8 cellular contexts compared by ENCODE assay signal in the genomic region with DNA sequence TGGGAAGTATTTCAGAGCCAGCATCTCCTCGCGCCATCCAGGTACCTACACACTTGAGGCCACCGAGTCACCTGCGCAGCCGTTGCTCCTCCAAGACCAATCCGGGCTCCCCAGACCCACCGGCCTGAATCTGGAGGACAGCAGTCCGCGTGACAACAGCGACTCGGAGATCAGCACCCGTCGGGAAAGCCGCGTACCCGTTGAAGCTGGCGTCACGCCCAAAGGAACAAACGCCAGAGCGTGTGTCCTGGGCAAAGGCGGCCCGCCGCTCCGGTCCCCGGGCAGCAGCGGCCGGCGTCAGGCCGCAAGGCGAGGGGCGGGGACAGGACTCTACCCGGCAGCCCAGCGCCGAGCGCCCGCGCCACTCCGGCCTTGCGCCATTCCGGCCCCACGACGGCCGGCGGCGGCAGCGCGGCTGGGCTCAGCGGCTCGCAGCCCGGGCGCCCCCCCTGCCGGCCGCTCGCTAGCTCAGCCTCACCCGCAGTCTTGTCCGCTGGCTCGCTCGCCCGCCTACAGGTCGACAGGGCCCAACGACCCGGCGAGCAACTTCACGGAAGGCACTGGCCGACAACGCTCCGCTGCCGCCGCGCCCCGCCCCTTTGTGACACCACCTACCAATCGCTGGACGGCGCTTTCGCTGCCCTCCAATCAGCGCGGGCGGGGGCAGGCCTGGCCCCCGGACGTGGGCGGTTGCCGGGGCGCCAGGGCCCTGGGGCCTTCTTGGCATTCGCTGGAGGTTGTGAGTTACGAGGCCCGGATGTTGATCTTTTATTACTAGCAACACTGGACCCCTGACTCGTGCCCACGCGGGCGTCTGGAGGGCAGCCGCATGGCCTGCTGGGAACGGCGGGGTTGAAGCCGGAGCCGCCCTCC. TPM values are rescaled to one million over a fixed set of nuclear protein-coding genes. Genes with fewer than 3 reads are reported as not detected.
A peak's percentile ranks its signal among the peaks of the same experiment; 100 is the strongest.
DNase-seq lines count a peak whose midpoint lies in the region; ATAC-seq, FAIRE-seq and TF ChIP-seq lines count a peak whose summit lies in the region.

A gene (minus strand): TSS at position 572 of the 873 bp plus-strand sequence. CDS start 9,047 bp downstream, outside the sequence.

- H3K9me3 ChIP-seq in NT2/D1 (ENCODE audit: insufficient read depth, low read length) (no peaks in the 10 kb centered on the region), mucosa of descending colon (no peaks in the 10 kb centered on the region)

- H3K4me1 ChIP-seq in NT2/D1 (ENCODE audit: insufficient read depth, insufficient read length) (peaks cover 3% of the 10 kb centered on the region), mucosa of descending colon (ENCODE audit: low read depth) (peaks cover 10% of the 10 kb centered on the region)

- TF ChIP-seq CTCF in Calu3 (IDR thresholded peaks at IDR 0.05; ENCODE audit: unreplicated experiment): peak; percentile 51
- TF ChIP-seq CTCF in epithelial cell of esophagus (IDR thresholded peaks at IDR 0.05; ENCODE audit: insufficient read depth, low read depth, low read length, missing control alignments): peak; percentile 13
- peak; percentile 85 for TF ChIP-seq CTCF in mucosa of descending colon (IDR thresholded peaks at IDR 0.05)

- DNase-seq in Calu3 (peak; percentile 97), HTR-8/SVneo (ENCODE audit: insufficient read length, low spot score) (peak; percentile 97), NT2/D1 (ENCODE audit: low read depth, low spot score) (peak; percentile 94), epithelial cell of esophagus (ENCODE audit: low read depth) (peak; percentile 96), mucosa of descending colon (peak; percentile 97 to 99 (median 98))
- peak; percentile 95 for DNase-seq in activated CD8-positive, alpha-beta memory T cell treated with anti-CD3 and anti-CD28 coated beads, Interleukin-2, amount 50 U/mL, for 48 hours
- DNase-seq in stimulated activated CD8-positive, alpha-beta memory T cell treated with anti-CD3 and anti-CD28 coated beads, Interleukin-4, amount 100 ng/mL, for 24 hours (ENCODE audit: low read depth): peak; percentile 93

- H3K36me3 ChIP-seq in NT2/D1 (ENCODE audit: insufficient read depth, insufficient read length, low read length): no peaks in the 10 kb centered on the region
- H3K36me3 ChIP-seq in mucosa of descending colon (ENCODE audit: low read depth): no peaks in the 10 kb centered on the region

- intact Hi-C loops in Calu3 (cut with micrococcal nuclease; ENCODE audit: unreplicated experiment) (loop anchor here (1.0 to 5.0 kb wide), 3 partner anchors 207 to 655 kb away; no protein-coding TSS in a partner anchor), mucosa of descending colon (cut with DNase I, micrococcal nuclease) (no loop called here)

- H3K27me3 Mint-ChIP-seq in Calu3 (ENCODE audit: unreplicated experiment): no peaks in the 10 kb centered on the region

- H3K4me3 Mint-ChIP-seq in Calu3 (ENCODE audit: low read depth, unreplicated experiment): peak within 1 kb of the TSS; percentile 90

- ATAC-seq in GM21360 (IDR thresholded peaks at IDR 0.05; ENCODE audit: unreplicated experiment) (peak; percentile 97), mucosa of descending colon (peak; percentile 98)

- peaks cover 8% of the 10 kb centered on the region for H3K36me3 Mint-ChIP-seq in Calu3 (ENCODE audit: insufficient read depth, unreplicated experiment)

- H3K9me3 Mint-ChIP-seq in Calu3 (ENCODE audit: low read depth, unreplicated experiment): no peaks in the 10 kb centered on the region

- CTCF ChIA-PET in Calu3 (lab: Charles Lee): interaction anchor here (0.7 to 1.9 kb wide), 3 partner anchors 208 to 1507 kb away, joined by 3 to 14 read pairs (median 4); no protein-coding TSS in a partner anchor

- H3K27ac Mint-ChIP-seq in Calu3 (ENCODE audit: unreplicated experiment): peak within 1 kb of the TSS; percentile 68

- peak within 1 kb of the TSS; percentile 67 for H3K4me3 ChIP-seq in NT2/D1 (ENCODE audit: insufficient read length, low read depth)
- H3K4me3 ChIP-seq in epithelial cell of esophagus (ENCODE audit: low read length): peak within 1 kb of the TSS; percentile 76
- peak within 1 kb of the TSS; percentile 29 for H3K4me3 ChIP-seq in mucosa of descending colon

- FAIRE-seq in HTR-8/SVneo (lab: Jason Lieb, UNC): peak; percentile 91

- BruUV-seq in Calu3 (replicated peaks; lab: Mats Ljungman, UMichigan): no TSS peak

- H3K9ac ChIP-seq in NT2/D1 (ENCODE audit: insufficient read length, low read depth): peak within 1 kb of the TSS; percentile 83

- H3K4me1 Mint-ChIP-seq in Calu3 (ENCODE audit: low read depth, unreplicated experiment): peaks cover 8% of the 10 kb centered on the region

- H3K27me3 ChIP-seq in NT2/D1 (ENCODE audit: insufficient read depth, insufficient read length): no peaks in the 10 kb centered on the region

RNA-seq across cellular contexts. Expression of the gene that starts here (rescaled TPM):
- total RNA-seq in Calu3 (2022) (6.7 and 7.5 TPM in 2 replicates), mucosa of descending colon (10 to 100 TPM; 15.5 to 22.1 (median 21.5) TPM)

Comparison
In these comparisons a context has a peak if more than half of its experiments do, and no peak if none do; other contexts are left out.
1. Peak in every context shown above with its lines: DNase-seq, ATAC-seq and H3K4me3 ChIP-seq.
2. CTCF ChIP-seq: peak in every context shown above with its lines; median percentile 85 in mucosa of descending colon; 51 in Calu3; 13 in epithelial cell of esophagus.